ENCODE assay signal across 1 cellular context in the genomic region with DNA sequence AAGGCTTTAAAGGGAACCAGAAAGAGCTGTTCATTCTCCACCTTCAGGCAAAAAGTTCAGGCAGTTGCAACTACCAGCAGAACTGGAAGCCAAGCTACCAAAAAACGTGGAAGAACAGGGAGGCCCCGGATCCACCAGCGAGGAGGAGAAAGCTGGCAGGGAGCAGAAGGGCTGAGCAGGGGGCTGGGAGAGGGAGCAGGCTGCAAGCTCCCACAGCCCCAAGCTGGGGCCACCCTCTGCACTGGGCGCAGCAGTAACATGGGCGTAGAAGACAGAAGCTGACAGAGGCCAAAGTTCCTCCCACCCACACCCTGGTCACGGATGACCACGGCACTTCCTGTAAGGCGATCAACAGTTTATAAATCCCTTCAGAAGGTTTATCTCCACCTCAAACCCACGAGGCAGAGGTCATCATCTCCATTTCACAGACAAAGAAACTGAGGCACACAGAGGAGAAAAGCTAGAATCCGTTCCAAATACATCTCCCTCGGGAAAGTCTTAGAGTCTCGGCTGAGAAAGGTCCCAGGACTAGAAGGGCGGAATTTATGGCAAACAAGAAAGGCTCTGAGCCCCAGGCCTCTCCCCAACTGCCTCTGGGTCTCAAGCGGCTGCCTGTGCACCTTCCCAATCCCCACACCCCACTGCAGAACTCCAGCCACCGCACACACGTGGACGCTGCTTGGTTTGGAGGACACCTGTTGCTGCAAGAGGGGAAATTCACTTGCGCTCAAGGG.
TF ChIP-seq lines count a peak whose summit lies in the region.

No MANE protein-coding gene starts in this region.

TF ChIP-seq in GM12878, 131 proteins besides CTCF, POLR2A, EP300 and RAD21 (continues in another document):
- TF ChIP-seq ZZZ3 (IDR thresholded peaks at IDR 0.05; ENCODE audit: control insufficient read depth, insufficient read length, low read depth) (no peak), KLF5 (IDR thresholded peaks at IDR 0.05; ENCODE audit: partially characterized antibody) (no peak), MAX (IDR thresholded peaks at IDR 0.05; ENCODE audit: low read depth, low read length) (no peak), CHD4 (IDR thresholded peaks at IDR 0.05) (no peak), NBN (IDR thresholded peaks at IDR 0.05) (peak; percentile 46), TCF12 (IDR thresholded peaks at IDR 0.05; ENCODE audit: low read depth, low read length) (no peak), RAD51 (IDR thresholded peaks at IDR 0.05) (no peak), SREBF2 (IDR thresholded peaks at IDR 0.05; ENCODE audit: low read length) (no peak), CREB1 (IDR thresholded peaks at IDR 0.05; ENCODE audit: low read depth) (no peak), IKZF2 (IDR thresholded peaks at IDR 0.05) (peak in 1 of 2 experiments; percentile 9; a peak in 1 of 4 replicates), IKZF1 (conservative IDR thresholded peaks at IDR 0.05) (peak; percentile 60), NR2F1 (conservative IDR thresholded peaks at IDR 0.05) (peak; percentile 97), ZBED1 (IDR thresholded peaks at IDR 0.05; ENCODE audit: borderline replicate concordance) (no peak), EGR1 (IDR thresholded peaks at IDR 0.05; ENCODE audit: borderline replicate concordance in 1 of 2, low read depth in 2 of 2, low read length in 2 of 2) (no peak), TCF3 (IDR thresholded peaks at IDR 0.05; ENCODE audit: borderline replicate concordance, insufficient read depth, low read depth, low read length) (no peak), HDAC6 (IDR thresholded peaks at IDR 0.05; ENCODE audit: unreplicated experiment) (no peak), STAT3 (IDR thresholded peaks at IDR 0.05; ENCODE audit: low read depth, low read length) (no peak), IRF3 (IDR thresholded peaks at IDR 0.05) (no peak), SIX5 (IDR thresholded peaks at IDR 0.05; ENCODE audit: low read depth, low read length, severe bottlenecking) (no peak), CBX5 (IDR thresholded peaks at IDR 0.05; ENCODE audit: low read depth) (no peak), BMI1 (IDR thresholded peaks at IDR 0.05; ENCODE audit: borderline replicate concordance) (no peak), MYB (IDR thresholded peaks at IDR 0.05; ENCODE audit: borderline replicate concordance, low read depth, low read length) (no peak), FOS (IDR thresholded peaks at IDR 0.05; ENCODE audit: borderline replicate concordance, extremely low read depth, insufficient read length) (no peak), BHLHE40 (IDR thresholded peaks at IDR 0.05; ENCODE audit: borderline replicate concordance in 1 of 2, low read depth in 2 of 2, low read length in 1 of 2) (peak in 1 of 2 experiments; percentile 62; a peak in 1 of 4 replicates), ZSCAN29 (IDR thresholded peaks at IDR 0.05) (no peak), SUPT20H (IDR thresholded peaks at IDR 0.05; ENCODE audit: borderline replicate concordance, control insufficient read depth, low read depth, low read length) (no peak), SMC3 (IDR thresholded peaks at IDR 0.05; ENCODE audit: borderline replicate concordance, low read length) (no peak), TAF1 (IDR thresholded peaks at IDR 0.05; ENCODE audit: borderline replicate concordance, low read depth, low read length) (no peak), ELK1 (IDR thresholded peaks at IDR 0.05; ENCODE audit: low read depth, low read length) (no peak), SRF (IDR thresholded peaks at IDR 0.05; ENCODE audit: low read depth in 2 of 2, low read length in 2 of 2) (no peak), TBL1XR1 (IDR thresholded peaks at IDR 0.05; ENCODE audit: low read depth, low read length) (no peak), BCL11A (IDR thresholded peaks at IDR 0.05; ENCODE audit: low read depth, low read length) (no peak), BCL3 (IDR thresholded peaks at IDR 0.05; ENCODE audit: borderline replicate concordance, insufficient read depth, low read depth, low read length, poor library complexity, severe bottlenecking) (no peak), PML (IDR thresholded peaks at IDR 0.05; ENCODE audit: low read length) (no peak), NR2C1 (IDR thresholded peaks at IDR 0.05) (peak; percentile 62; the same call in 1 of the 2 replicates), EED (IDR thresholded peaks at IDR 0.05; ENCODE audit: low read depth) (no peak), NFXL1 (IDR thresholded peaks at IDR 0.05; ENCODE audit: borderline replicate concordance) (no peak), RBBP5 (conservative IDR thresholded peaks at IDR 0.05) (no peak), NFYA (IDR thresholded peaks at IDR 0.05; ENCODE audit: borderline replicate concordance, low read depth, low read length) (no peak), CEBPB (IDR thresholded peaks at IDR 0.05; ENCODE audit: borderline replicate concordance in 1 of 2, low read depth in 2 of 2, low read length in 2 of 2) (no peak), CHD1 (IDR thresholded peaks at IDR 0.05; ENCODE audit: low read depth, low read length) (no peak), STAT1 (conservative IDR thresholded peaks at IDR 0.05) (no peak), HDAC2 (IDR thresholded peaks at IDR 0.05) (no peak), MLLT1 (IDR thresholded peaks at IDR 0.05) (peak; percentile 92), TCF7 (IDR thresholded peaks at IDR 0.05; ENCODE audit: borderline replicate concordance) (no peak), JUND (IDR thresholded peaks at IDR 0.05; ENCODE audit: low read depth, low read length) (no peak), ESRRA (IDR thresholded peaks at IDR 0.05; ENCODE audit: low read length) (no peak)
- TF ChIP-seq, protein P1, sequence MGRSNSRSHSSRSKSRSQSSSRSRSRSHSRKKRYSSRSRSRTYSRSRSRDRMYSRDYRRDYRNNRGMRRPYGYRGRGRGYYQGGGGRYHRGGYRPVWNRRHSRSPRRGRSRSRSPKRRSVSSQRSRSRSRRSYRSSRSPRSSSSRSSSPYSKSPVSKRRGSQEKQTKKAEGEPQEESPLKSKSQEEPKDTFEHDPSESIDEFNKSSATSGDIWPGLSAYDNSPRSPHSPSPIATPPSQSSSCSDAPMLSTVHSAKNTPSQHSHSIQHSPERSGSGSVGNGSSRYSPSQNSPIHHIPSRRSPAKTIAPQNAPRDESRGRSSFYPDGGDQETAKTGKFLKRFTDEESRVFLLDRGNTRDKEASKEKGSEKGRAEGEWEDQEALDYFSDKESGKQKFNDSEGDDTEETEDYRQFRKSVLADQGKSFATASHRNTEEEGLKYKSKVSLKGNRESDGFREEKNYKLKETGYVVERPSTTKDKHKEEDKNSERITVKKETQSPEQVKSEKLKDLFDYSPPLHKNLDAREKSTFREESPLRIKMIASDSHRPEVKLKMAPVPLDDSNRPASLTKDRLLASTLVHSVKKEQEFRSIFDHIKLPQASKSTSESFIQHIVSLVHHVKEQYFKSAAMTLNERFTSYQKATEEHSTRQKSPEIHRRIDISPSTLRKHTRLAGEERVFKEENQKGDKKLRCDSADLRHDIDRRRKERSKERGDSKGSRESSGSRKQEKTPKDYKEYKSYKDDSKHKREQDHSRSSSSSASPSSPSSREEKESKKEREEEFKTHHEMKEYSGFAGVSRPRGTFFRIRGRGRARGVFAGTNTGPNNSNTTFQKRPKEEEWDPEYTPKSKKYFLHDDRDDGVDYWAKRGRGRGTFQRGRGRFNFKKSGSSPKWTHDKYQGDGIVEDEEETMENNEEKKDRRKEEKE (IDR thresholded peaks at IDR 0.05): no peak
- TF ChIP-seq, protein P2, sequence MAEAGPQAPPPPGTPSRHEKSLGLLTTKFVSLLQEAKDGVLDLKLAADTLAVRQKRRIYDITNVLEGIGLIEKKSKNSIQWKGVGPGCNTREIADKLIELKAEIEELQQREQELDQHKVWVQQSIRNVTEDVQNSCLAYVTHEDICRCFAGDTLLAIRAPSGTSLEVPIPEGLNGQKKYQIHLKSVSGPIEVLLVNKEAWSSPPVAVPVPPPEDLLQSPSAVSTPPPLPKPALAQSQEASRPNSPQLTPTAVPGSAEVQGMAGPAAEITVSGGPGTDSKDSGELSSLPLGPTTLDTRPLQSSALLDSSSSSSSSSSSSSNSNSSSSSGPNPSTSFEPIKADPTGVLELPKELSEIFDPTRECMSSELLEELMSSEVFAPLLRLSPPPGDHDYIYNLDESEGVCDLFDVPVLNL (IDR thresholded peaks at IDR 0.05; ENCODE audit: low read depth, low read length): no peak
- TF ChIP-seq, protein P3, sequence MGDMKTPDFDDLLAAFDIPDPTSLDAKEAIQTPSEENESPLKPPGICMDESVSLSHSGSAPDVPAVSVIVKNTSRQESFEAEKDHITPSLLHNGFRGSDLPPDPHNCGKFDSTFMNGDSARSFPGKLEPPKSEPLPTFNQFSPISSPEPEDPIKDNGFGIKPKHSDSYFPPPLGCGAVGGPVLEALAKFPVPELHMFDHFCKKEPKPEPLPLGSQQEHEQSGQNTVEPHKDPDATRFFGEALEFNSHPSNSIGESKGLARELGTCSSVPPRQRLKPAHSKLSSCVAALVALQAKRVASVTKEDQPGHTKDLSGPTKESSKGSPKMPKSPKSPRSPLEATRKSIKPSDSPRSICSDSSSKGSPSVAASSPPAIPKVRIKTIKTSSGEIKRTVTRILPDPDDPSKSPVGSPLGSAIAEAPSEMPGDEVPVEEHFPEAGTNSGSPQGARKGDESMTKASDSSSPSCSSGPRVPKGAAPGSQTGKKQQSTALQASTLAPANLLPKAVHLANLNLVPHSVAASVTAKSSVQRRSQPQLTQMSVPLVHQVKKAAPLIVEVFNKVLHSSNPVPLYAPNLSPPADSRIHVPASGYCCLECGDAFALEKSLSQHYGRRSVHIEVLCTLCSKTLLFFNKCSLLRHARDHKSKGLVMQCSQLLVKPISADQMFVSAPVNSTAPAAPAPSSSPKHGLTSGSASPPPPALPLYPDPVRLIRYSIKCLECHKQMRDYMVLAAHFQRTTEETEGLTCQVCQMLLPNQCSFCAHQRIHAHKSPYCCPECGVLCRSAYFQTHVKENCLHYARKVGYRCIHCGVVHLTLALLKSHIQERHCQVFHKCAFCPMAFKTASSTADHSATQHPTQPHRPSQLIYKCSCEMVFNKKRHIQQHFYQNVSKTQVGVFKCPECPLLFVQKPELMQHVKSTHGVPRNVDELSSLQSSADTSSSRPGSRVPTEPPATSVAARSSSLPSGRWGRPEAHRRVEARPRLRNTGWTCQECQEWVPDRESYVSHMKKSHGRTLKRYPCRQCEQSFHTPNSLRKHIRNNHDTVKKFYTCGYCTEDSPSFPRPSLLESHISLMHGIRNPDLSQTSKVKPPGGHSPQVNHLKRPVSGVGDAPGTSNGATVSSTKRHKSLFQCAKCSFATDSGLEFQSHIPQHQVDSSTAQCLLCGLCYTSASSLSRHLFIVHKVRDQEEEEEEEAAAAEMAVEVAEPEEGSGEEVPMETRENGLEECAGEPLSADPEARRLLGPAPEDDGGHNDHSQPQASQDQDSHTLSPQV (IDR thresholded peaks at IDR 0.05): no peak
